In genomic region chr3:36653095-36653494, GRCh38 we compare ENCODE assay signal across 19 cellular contexts.
A peak's percentile ranks its signal among the peaks of the same experiment; 100 is the strongest.
DNase-seq lines count a peak whose midpoint lies in the region; ATAC-seq and FAIRE-seq lines count a peak whose summit lies in the region.
"Had no signal": no experiment of that assay in that cellular context is flagged by ENCODE, and none has a peak within 500 bp of the region (broad histone marks: within the 10 kb centered on the region; RNA-seq: fewer than 3 reads in every experiment).

No MANE protein-coding gene starts in this region.

- ATAC-seq in esophagus mucosa: peak; percentile 36
- ATAC-seq: naive thymus-derived CD4-positive, alpha-beta T cell; stimulated activated effector memory CD8-positive, alpha-beta T cell treated with anti-CD3 and anti-CD28 coated beads, Interleukin-12 subunit alpha, Interleukin-12 subunit beta, amount 100 ng/mL, for 72 hours had no signal

- DNase-seq in GM04504 (ENCODE audit: low read depth) (peak; percentile 63), RCC 7860 (ENCODE audit: low spot score) (peak; percentile 66), renal cortical epithelial cell (ENCODE audit: low read depth) (peak; percentile 82), DMS114 treated with DMSO at 0.1 percent for 48 hours (lab: John Stamatoyannopoulos, UW; ENCODE audit: unreplicated experiment) (no peak), NCI-H2227 (lab: John Stamatoyannopoulos, UW; ENCODE audit: unreplicated experiment) (no peak), NCI-H1092 (lab: John Stamatoyannopoulos, UW) (no peak), mesenteric fat pad (ENCODE audit: low spot score) (no peak)
- DNase-seq: activated CD4-positive, alpha-beta T cell treated with anti-CD3 and anti-CD28 coated beads, Interleukin-2, amount 10 ng/mL, durations not matched to agents 7 days and 5 days; activated naive CD4-positive, alpha-beta T cell treated with anti-CD3 and anti-CD28 coated beads, Interleukin-2, amount 50 U/mL, for 16 hours; BE2C; dorsolateral prefrontal cortex; naive thymus-derived CD4-positive, alpha-beta T cell; NCI-H1436; NCI-H345; SJCRH30; tibial artery had no signal

- FAIRE-seq in RCC 7860 (lab: Jason Lieb, UNC): peak; percentile 35
- FAIRE-seq: TTC549 had no signal

Comparison
In these comparisons a context has a peak if more than half of its experiments do, and no peak if none do; other contexts are left out.
1. DNase-seq: peak in GM04504 (single experiment), RCC 7860 (single experiment) and renal cortical epithelial cell (single experiment); none in DMS114 treated with DMSO at 0.1 percent for 48 hours (single experiment), NCI-H2227 (single experiment), NCI-H1092 (single experiment) and mesenteric fat pad (single experiment).